ENCODE assay signal across 24 cellular contexts in the genomic region with DNA sequence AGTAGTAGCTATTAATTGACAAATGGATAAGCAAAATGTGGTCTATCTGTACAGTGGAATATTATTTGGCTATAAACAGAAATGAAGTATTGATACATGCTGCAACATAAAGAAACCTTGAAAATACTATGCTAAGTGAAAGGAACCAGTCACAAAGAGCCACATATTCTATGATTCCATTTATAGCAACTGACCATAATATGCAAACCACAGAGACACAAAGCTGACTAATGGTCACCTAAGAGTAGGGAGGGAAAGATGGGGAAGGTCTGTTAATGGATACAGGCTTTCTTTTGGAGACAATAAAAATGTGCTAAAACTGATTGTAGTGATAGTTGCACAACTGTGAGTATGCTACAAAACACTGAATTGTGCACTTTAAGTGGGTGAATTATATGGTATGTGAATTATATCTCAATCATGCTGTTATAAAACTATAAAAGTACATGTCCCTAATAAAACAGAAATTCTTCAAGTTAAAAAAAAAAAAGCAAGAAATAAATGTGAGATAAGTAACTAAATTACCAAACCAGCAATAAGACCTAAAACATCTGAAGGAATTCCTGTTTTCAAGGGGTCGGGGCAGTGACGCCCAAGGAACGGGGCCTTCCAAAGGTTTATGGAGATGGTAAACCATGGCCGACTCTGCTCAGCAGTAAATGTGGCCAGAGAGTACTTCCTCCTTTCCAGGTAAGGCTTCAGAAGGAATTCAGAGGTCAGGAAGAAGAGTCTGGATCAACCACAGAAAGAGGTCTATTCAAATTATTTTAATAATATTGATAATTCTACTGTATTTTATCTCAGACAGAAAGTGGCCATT.
DNase-seq lines count a peak whose midpoint lies in the region; ATAC-seq and TF ChIP-seq lines count a peak whose summit lies in the region.
"Had no signal": no experiment of that assay in that cellular context is flagged by ENCODE, and none has a peak within 500 bp of the region (broad histone marks: within the 10 kb centered on the region; RNA-seq: fewer than 3 reads in every experiment).

No MANE protein-coding gene starts in this region.

- peaks cover 51% of the 10 kb centered on the region for H3F3A ChIP-seq in SK-N-SH (replicated peaks; ENCODE audit: insufficient read depth)

- H3K4me2 ChIP-seq in SK-N-SH = no peak overlapping the region

- H2AFZ ChIP-seq in SK-N-SH (ENCODE audit: low read depth) = no peak overlapping the region

- H3K4me3 ChIP-seq in SK-N-SH (ENCODE audit: low read depth in 2 of 2, low read length in 1 of 2) = no peak overlapping the region
- H3K4me3 ChIP-seq in colonic mucosa = no peak overlapping the region
- no peak overlapping the region for H3K4me3 ChIP-seq in transverse colon
- H3K4me3 ChIP-seq: heart right ventricle, SJCRH30, spleen had no signal

- no peak overlapping the region for H3K9ac ChIP-seq in SK-N-SH
- H3K9ac ChIP-seq in colonic mucosa (ENCODE audit: low read depth in 2 of 2, low read length in 2 of 2) = no peak overlapping the region

- H4K20me1 ChIP-seq in SK-N-SH (ENCODE audit: insufficient read depth) = no peaks in the 10 kb centered on the region

- H3K27ac ChIP-seq in SK-N-SH (ENCODE audit: low read depth in 2 of 2, low read length in 1 of 2) (peak overlapping the region; percentile 43 to 56; a peak in 3 of 4 replicates), colonic mucosa (peak overlapping the region; percentile 25), transverse colon (peak overlapping the region; percentile 20 to 50 (median 28))
- H3K27ac ChIP-seq: 22Rv1, SJCRH30, WERI-Rb-1 had no signal

- H3K4me1 ChIP-seq in SK-N-SH (ENCODE audit: control insufficient read depth in 1 of 2, insufficient read depth in 2 of 2, low read depth in 1 of 2, low read length in 1 of 2) = peaks cover 3 to 31% of the 10 kb centered on the region in 2 experiments
- H3K4me1 ChIP-seq in colonic mucosa = peaks cover 5% of the 10 kb centered on the region
- peaks cover 0 to 38% (median 17%) of the 10 kb centered on the region in 4 donors for H3K4me1 ChIP-seq in transverse colon
- H3K4me1 ChIP-seq: SJCRH30 had no signal

- DNase-seq in SK-N-SH (no peak), LHCN-M2 (ENCODE audit: low read depth) (peak; percentile 64), colonic mucosa (peak; percentile 39), transverse colon (peak; percentile 69), GM13977 (ENCODE audit: low spot score) (no peak)
- DNase-seq: activated CD4-positive, alpha-beta T cell treated with anti-CD3 and anti-CD28 coated beads, Interleukin-2, amount 50 U/mL, for 1 hour; activated effector memory CD4-positive, alpha-beta T cell treated with Interleukin-2 at 50 U/mL for 16 hours; activated naive CD8-positive, alpha-beta T cell treated with anti-CD3 and anti-CD28 coated beads, Interleukin-2, amount 50 U/mL, for 24 hours; cortex of kidney; DMS79; heart right ventricle; NCI-H1436 treated with DMSO at 0.1 percent for 48 hours; NCI-H2171 treated with DMSO at 0.1 percent for 48 hours; NCI-H748 treated with DMSO at 0.1 percent for 48 hours; SJCRH30; spleen; stimulated activated CD4-positive, alpha-beta T cell treated with anti-CD3 and anti-CD28 coated beads, Interleukin-4, amount 100 ng/mL, for 24 hours; stimulated activated naive CD8-positive, alpha-beta T cell treated with anti-CD3 and anti-CD28 coated beads, Interleukin-15, amount 100 ng/mL, for 72 hours; T-helper 2 cell; WERI-Rb-1 had no signal

- intact Hi-C loops in colonic mucosa (cut with DNase I) = no loop called here
- intact Hi-C loops in transverse colon (cut with DNase I; ENCODE audit: low total_unique reads) = no loop called here

- CTCF ChIA-PET in SK-N-SH (lab: Yijun Ruan, JAX) = interaction anchor here (1.5 kb wide), 1 partner anchor 36 kb away, joined by 3 read pairs; no protein-coding TSS in a partner anchor

- WGBS in SK-N-SH (ENCODE audit: low lambda C conversion rate) = 86% methylated on average over 4 of the region's 4 CpGs
- 43 to 58% methylated on average over 4 of the region's 4 CpGs for WGBS in transverse colon (ENCODE audit: low coverage in 1 of 2), 2 donors

- TF ChIP-seq CTCF in SK-N-SH (IDR thresholded peaks at IDR 0.05) = no peak
- no peak for TF ChIP-seq CTCF in colonic mucosa (IDR thresholded peaks at IDR 0.05)
- TF ChIP-seq CTCF in transverse colon (IDR thresholded peaks at IDR 0.05) = no peak
- TF ChIP-seq CTCF in GM13977 (IDR thresholded peaks at IDR 0.05; ENCODE audit: extremely low read depth, insufficient read depth, missing control alignments) = no peak

- TF ChIP-seq POLR2A in transverse colon (IDR thresholded peaks at IDR 0.05) = no peak

- H3K79me2 ChIP-seq in SK-N-SH (ENCODE audit: insufficient read depth) = peaks cover 78% of the 10 kb centered on the region

- H3K36me3 ChIP-seq in SK-N-SH (replicated peaks in 1 of 2; ENCODE audit: control insufficient read depth in 1 of 2, insufficient read depth in 2 of 2, low read length in 1 of 2) (peaks cover 27 to 84% of the 10 kb centered on the region in 2 experiments), colonic mucosa (no peaks in the 10 kb centered on the region), transverse colon (no peaks in the 10 kb centered on the region)
- H3K36me3 ChIP-seq: WERI-Rb-1 had no signal

- H3K9me2 ChIP-seq in SK-N-SH = no peaks in the 10 kb centered on the region

- POLR2A ChIA-PET in SK-N-SH (lab: Yijun Ruan, JAX) = no interaction called here

- TF ChIP-seq EP300 in SK-N-SH (IDR thresholded peaks at IDR 0.05; ENCODE audit: borderline replicate concordance in 1 of 2, low read depth in 1 of 2, low read length in 1 of 2) (no peak), transverse colon (IDR thresholded peaks at IDR 0.05; ENCODE audit: low read depth) (no peak)

- no peak for TF ChIP-seq RAD21 in SK-N-SH (IDR thresholded peaks at IDR 0.05; ENCODE audit: low read length)

- no peaks in the 10 kb centered on the region for H3K27me3 ChIP-seq in SK-N-SH (ENCODE audit: insufficient read depth)
- no peaks in the 10 kb centered on the region for H3K27me3 ChIP-seq in colonic mucosa
- no peaks in the 10 kb centered on the region for H3K27me3 ChIP-seq in transverse colon
- H3K27me3 ChIP-seq: heart right ventricle, SJCRH30, spleen had no signal

- no peaks in the 10 kb centered on the region for H3K9me3 ChIP-seq in SK-N-SH
- no peaks in the 10 kb centered on the region for H3K9me3 ChIP-seq in colonic mucosa
- no peaks in the 10 kb centered on the region for H3K9me3 ChIP-seq in transverse colon
- H3K9me3 ChIP-seq: heart right ventricle, SJCRH30, spleen had no signal

- in situ Hi-C loops in transverse colon (cut with MboI; ENCODE audit: low pct_ligation_motif_present in 1 of 4, low pct_unique_long_range_greater_than_20kb in 1 of 4, low sequenced_read_pairs in 3 of 4) = no loop called here
- in situ Hi-C loops in GM13977 (cut with MboI; ENCODE audit: low pct_unique_long_range_greater_than_20kb, low sequenced_read_pairs, unreplicated experiment) = no loop called here

- ATAC-seq in SK-N-SH treated with all-trans-retinoic acid at 6 μM for 48 hours (no peak), HG03439 (IDR thresholded peaks at IDR 0.05; ENCODE audit: unreplicated experiment) (no peak), GM21825 (IDR thresholded peaks at IDR 0.05; ENCODE audit: unreplicated experiment) (no peak)
- ATAC-seq: activated naive CD8-positive, alpha-beta T cell treated with anti-CD3 and anti-CD28 coated beads, Interleukin-2, amount 50 U/mL, for 24 hours; stimulated activated naive CD8-positive, alpha-beta T cell treated with anti-CD3 and anti-CD28 coated beads, Interleukin-15, amount 100 ng/mL, for 72 hours had no signal

TF ChIP-seq in SK-N-SH, 30 proteins besides CTCF, POLR2A, EP300 and RAD21:
- TF ChIP-seq JUND (IDR thresholded peaks at IDR 0.05) = no peak

TF ChIP-seq in SK-N-SH treated with all-trans-retinoic acid at 6 μM for 48 hours, 23 proteins besides CTCF, POLR2A, EP300 and RAD21 (continues in another document):
- TF ChIP-seq ZNF8 (CRISPR knock-in tag; IDR thresholded peaks at IDR 0.05) (no peak), ZC3H10 (CRISPR knock-in tag; IDR thresholded peaks at IDR 0.05) (no peak), ARNTL (CRISPR knock-in tag; IDR thresholded peaks at IDR 0.05; ENCODE audit: borderline replicate concordance, low read depth) (no peak)
- TF ChIP-seq, protein P1, sequence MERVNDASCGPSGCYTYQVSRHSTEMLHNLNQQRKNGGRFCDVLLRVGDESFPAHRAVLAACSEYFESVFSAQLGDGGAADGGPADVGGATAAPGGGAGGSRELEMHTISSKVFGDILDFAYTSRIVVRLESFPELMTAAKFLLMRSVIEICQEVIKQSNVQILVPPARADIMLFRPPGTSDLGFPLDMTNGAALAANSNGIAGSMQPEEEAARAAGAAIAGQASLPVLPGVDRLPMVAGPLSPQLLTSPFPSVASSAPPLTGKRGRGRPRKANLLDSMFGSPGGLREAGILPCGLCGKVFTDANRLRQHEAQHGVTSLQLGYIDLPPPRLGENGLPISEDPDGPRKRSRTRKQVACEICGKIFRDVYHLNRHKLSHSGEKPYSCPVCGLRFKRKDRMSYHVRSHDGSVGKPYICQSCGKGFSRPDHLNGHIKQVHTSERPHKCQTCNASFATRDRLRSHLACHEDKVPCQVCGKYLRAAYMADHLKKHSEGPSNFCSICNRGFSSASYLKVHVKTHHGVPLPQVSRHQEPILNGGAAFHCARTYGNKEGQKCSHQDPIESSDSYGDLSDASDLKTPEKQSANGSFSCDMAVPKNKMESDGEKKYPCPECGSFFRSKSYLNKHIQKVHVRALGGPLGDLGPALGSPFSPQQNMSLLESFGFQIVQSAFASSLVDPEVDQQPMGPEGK (CRISPR knock-in tag; IDR thresholded peaks at IDR 0.05; ENCODE audit: borderline replicate concordance) = no peak
- TF ChIP-seq, protein P2, sequence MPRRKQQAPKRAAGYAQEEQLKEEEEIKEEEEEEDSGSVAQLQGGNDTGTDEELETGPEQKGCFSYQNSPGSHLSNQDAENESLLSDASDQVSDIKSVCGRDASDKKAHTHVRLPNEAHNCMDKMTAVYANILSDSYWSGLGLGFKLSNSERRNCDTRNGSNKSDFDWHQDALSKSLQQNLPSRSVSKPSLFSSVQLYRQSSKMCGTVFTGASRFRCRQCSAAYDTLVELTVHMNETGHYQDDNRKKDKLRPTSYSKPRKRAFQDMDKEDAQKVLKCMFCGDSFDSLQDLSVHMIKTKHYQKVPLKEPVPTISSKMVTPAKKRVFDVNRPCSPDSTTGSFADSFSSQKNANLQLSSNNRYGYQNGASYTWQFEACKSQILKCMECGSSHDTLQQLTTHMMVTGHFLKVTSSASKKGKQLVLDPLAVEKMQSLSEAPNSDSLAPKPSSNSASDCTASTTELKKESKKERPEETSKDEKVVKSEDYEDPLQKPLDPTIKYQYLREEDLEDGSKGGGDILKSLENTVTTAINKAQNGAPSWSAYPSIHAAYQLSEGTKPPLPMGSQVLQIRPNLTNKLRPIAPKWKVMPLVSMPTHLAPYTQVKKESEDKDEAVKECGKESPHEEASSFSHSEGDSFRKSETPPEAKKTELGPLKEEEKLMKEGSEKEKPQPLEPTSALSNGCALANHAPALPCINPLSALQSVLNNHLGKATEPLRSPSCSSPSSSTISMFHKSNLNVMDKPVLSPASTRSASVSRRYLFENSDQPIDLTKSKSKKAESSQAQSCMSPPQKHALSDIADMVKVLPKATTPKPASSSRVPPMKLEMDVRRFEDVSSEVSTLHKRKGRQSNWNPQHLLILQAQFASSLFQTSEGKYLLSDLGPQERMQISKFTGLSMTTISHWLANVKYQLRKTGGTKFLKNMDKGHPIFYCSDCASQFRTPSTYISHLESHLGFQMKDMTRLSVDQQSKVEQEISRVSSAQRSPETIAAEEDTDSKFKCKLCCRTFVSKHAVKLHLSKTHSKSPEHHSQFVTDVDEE (CRISPR knock-in tag; IDR thresholded peaks at IDR 0.05) = no peak

Comparison
In these comparisons a context has a peak if more than half of its experiments do, and no peak if none do; other contexts are left out.
1. DNase-seq: peak in LHCN-M2 (single experiment), colonic mucosa (single experiment) and transverse colon (single experiment); none in SK-N-SH (single experiment) and GM13977 (single experiment).
2. Peak in every context shown above with its lines, with median percentiles within 50 percentile points of each other: H3K27ac ChIP-seq.